Comparison of ENCODE assay signal across 17 cellular contexts in the genomic region with DNA sequence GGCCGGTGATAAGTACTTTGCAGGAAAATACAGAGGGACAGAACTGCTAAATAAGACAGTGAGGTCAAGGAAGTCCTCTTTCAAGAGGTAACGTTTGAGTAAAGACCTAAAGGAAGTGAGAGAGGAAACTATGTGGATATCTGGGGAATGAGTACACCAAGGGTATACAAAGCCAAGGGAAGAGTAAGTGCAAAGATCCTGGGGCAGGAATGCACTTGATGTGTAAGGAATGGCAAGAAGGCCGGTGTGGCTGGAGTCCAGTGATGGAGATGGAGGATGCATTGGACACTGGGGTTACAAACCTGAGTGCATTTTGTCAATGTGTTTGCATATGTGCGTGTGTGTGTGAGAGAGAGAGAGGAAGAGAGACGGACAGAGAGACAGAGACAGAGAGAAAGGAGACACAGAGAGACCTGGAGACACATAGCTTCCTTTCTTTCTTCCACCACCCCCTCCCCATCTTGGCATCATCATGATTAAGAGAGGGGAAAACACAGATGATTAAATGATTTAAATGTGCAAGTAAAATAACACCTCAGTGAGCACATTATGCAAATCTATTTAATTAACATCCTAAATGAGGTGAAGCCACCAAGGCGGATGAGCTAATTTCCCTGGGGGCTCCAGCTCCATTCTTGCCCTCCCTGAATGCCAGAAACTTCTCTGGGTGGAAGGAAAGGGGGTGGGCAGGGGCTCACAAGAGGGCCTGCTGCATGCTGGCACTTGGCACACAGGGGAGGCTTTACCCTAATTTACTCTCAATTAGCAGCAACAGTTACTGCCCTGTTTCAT. TPM values are rescaled to one million over a fixed set of nuclear protein-coding genes. Genes with fewer than 3 reads are reported as not detected.
DNase-seq lines count a peak whose midpoint lies in the region; ATAC-seq and TF ChIP-seq lines count a peak whose summit lies in the region.
"Had no signal": no experiment of that assay in that cellular context is flagged by ENCODE, and none has a peak within 500 bp of the region (broad histone marks: within the 10 kb centered on the region; RNA-seq: fewer than 3 reads in every experiment).

No MANE protein-coding gene starts in this region.

- peak overlapping the region; percentile 94 to 96 (median 95) for H3K27ac Mint-ChIP-seq in CD14-positive monocyte
- peak overlapping the region; percentile 16 for H3K27ac Mint-ChIP-seq in dendritic cell treated with granulocyte-macrophage colony-stimulating factor and Interleukin-4, amounts not matched to agents 40 ng/mL and 50 ng/mL, for 4 days
- H3K27ac Mint-ChIP-seq in stimulated activated naive CD8-positive, alpha-beta T cell treated with anti-CD3 and anti-CD28 coated beads, Interleukin-15, amount 100 ng/mL, for 72 hours, result no peak overlapping the region
- H3K27ac Mint-ChIP-seq: activated CD4-positive, alpha-beta T cell treated with anti-CD3 and anti-CD28 coated beads for 36 hours; activated CD8-positive, alpha-beta memory T cell treated with anti-CD3 and anti-CD28 coated beads, Interleukin-2, amount 10 ng/mL, durations not matched to agents 7 days and 5 days; activated T-helper 2 cell treated with anti-CD3 and anti-CD28 coated beads, Interferon-gamma antibody, Interleukin-2, Interleukin-4, amounts not matched to agents 10 μg/mL and 5 μg/mL and 100 μg/mL, durations not matched to agents 14 hours and 24 hours and 36 hours had no signal

- peak overlapping the region; percentile 66 for H3K27ac ChIP-seq in HL-60 (replicated peaks)
- H3K27ac ChIP-seq: parathyroid adenoma had no signal

- H3K4me3 Mint-ChIP-seq in CD14-positive monocyte, result peak overlapping the region in 1 of 2 donors; percentile 17
- H3K4me3 Mint-ChIP-seq in dendritic cell treated with granulocyte-macrophage colony-stimulating factor and Interleukin-4, amounts not matched to agents 40 ng/mL and 50 ng/mL, for 4 days, result no peak overlapping the region
- no peak overlapping the region for H3K4me3 Mint-ChIP-seq in stimulated activated naive CD8-positive, alpha-beta T cell treated with anti-CD3 and anti-CD28 coated beads, Interleukin-15, amount 100 ng/mL, for 72 hours
- H3K4me3 Mint-ChIP-seq: activated CD4-positive, alpha-beta T cell treated with anti-CD3 and anti-CD28 coated beads for 36 hours; activated CD8-positive, alpha-beta memory T cell treated with anti-CD3 and anti-CD28 coated beads, Interleukin-2, amount 10 ng/mL, durations not matched to agents 7 days and 5 days had no signal

- intact Hi-C loops in CD14-positive monocyte (cut with micrococcal nuclease), result no loop called here
- intact Hi-C loops in dendritic cell treated with granulocyte-macrophage colony-stimulating factor and Interleukin-4, amounts not matched to agents 40 ng/mL and 50 ng/mL, for 4 days (cut with micrococcal nuclease), result no loop called here

- H3K4me1 Mint-ChIP-seq in CD14-positive monocyte, result peaks cover 53% of the 10 kb centered on the region
- H3K4me1 Mint-ChIP-seq in dendritic cell treated with granulocyte-macrophage colony-stimulating factor and Interleukin-4, amounts not matched to agents 40 ng/mL and 50 ng/mL, for 4 days (ENCODE audit: low read depth), result peaks cover 79% of the 10 kb centered on the region
- no peaks in the 10 kb centered on the region for H3K4me1 Mint-ChIP-seq in stimulated activated naive CD8-positive, alpha-beta T cell treated with anti-CD3 and anti-CD28 coated beads, Interleukin-15, amount 100 ng/mL, for 72 hours
- H3K4me1 Mint-ChIP-seq: activated CD4-positive, alpha-beta T cell treated with anti-CD3 and anti-CD28 coated beads for 36 hours; activated CD8-positive, alpha-beta memory T cell treated with anti-CD3 and anti-CD28 coated beads, Interleukin-2, amount 10 ng/mL, durations not matched to agents 7 days and 5 days had no signal

- peaks cover 3 to 9% (median 3%) of the 10 kb centered on the region in 3 donors for H3K27me3 Mint-ChIP-seq in CD14-positive monocyte (ENCODE audit: low read depth in 3 of 3)
- peaks cover 5% of the 10 kb centered on the region for H3K27me3 Mint-ChIP-seq in dendritic cell treated with granulocyte-macrophage colony-stimulating factor and Interleukin-4, amounts not matched to agents 40 ng/mL and 50 ng/mL, for 4 days
- H3K27me3 Mint-ChIP-seq in stimulated activated naive CD8-positive, alpha-beta T cell treated with anti-CD3 and anti-CD28 coated beads, Interleukin-15, amount 100 ng/mL, for 72 hours, result peaks cover 15% of the 10 kb centered on the region
- H3K27me3 Mint-ChIP-seq: activated CD8-positive, alpha-beta memory T cell treated with anti-CD3 and anti-CD28 coated beads, Interleukin-2, amount 10 ng/mL, durations not matched to agents 7 days and 5 days had no signal

- peaks cover 0 to 3% of the 10 kb centered on the region in 2 donors for H3K36me3 Mint-ChIP-seq in CD14-positive monocyte
- no peaks in the 10 kb centered on the region for H3K36me3 Mint-ChIP-seq in dendritic cell treated with granulocyte-macrophage colony-stimulating factor and Interleukin-4, amounts not matched to agents 40 ng/mL and 50 ng/mL, for 4 days (ENCODE audit: low read depth)
- H3K36me3 Mint-ChIP-seq: activated CD8-positive, alpha-beta memory T cell treated with anti-CD3 and anti-CD28 coated beads, Interleukin-2, amount 10 ng/mL, durations not matched to agents 7 days and 5 days had no signal

- TF ChIP-seq CTCF in CD14-positive monocyte (IDR thresholded peaks at IDR 0.05), result no peak
- no peak for TF ChIP-seq CTCF in HL-60 (IDR thresholded peaks at IDR 0.05; ENCODE audit: insufficient read depth, low read length)

- no peaks in the 10 kb centered on the region for H3K27me3 ChIP-seq in HL-60 (ENCODE audit: insufficient read depth, poor library complexity, severe bottlenecking)
- H3K27me3 ChIP-seq: Peyer's patch had no signal

- H3K9me3 Mint-ChIP-seq in CD14-positive monocyte, result peaks cover 0 to 6% (median 1%) of the 10 kb centered on the region in 7 donors
- peaks cover 6% of the 10 kb centered on the region for H3K9me3 Mint-ChIP-seq in dendritic cell treated with granulocyte-macrophage colony-stimulating factor and Interleukin-4, amounts not matched to agents 40 ng/mL and 50 ng/mL, for 4 days
- peaks cover 6 to 8% of the 10 kb centered on the region in 2 donors for H3K9me3 Mint-ChIP-seq in stimulated activated naive CD8-positive, alpha-beta T cell treated with anti-CD3 and anti-CD28 coated beads, Interleukin-15, amount 100 ng/mL, for 72 hours

- no peak overlapping the region for H3K4me3 ChIP-seq in HL-60 (replicated peaks; ENCODE audit: insufficient read depth, low read length)
- H3K4me3 ChIP-seq: Peyer's patch had no signal

- DNase-seq in CD14-positive monocyte (ENCODE audit: low spot score), result no peak
- DNase-seq in HL-60 (ENCODE audit: low read depth in 1 of 2, low spot score in 1 of 2), result peak in 1 of 2 experiments; percentile 20
- peak; percentile 24 for DNase-seq in mesenteric fat pad (ENCODE audit: low spot score)
- no peak for DNase-seq in stimulated activated naive CD8-positive, alpha-beta T cell treated with anti-CD3 and anti-CD28 coated beads, Interleukin-15, amount 100 ng/mL, for 72 hours
- DNase-seq in NCI-H2196 (lab: John Stamatoyannopoulos, UW; ENCODE audit: unreplicated experiment), result no peak
- DNase-seq: activated CD4-positive, alpha-beta T cell treated with anti-CD3 and anti-CD28 coated beads for 36 hours; activated CD8-positive, alpha-beta memory T cell treated with anti-CD3 and anti-CD28 coated beads, Interleukin-2, amount 10 ng/mL, durations not matched to agents 7 days and 5 days; amygdala; NCI-H146; SK-N-SH; stimulated activated CD4-positive, alpha-beta T cell treated with anti-CD3 and anti-CD28 coated beads, Interleukin-2, amount 100 ng/mL, for 48 hours had no signal

- ATAC-seq in GM18520 (IDR thresholded peaks at IDR 0.05; ENCODE audit: unreplicated experiment) (no peak), HG03469 (IDR thresholded peaks at IDR 0.05; ENCODE audit: unreplicated experiment) (no peak)
- no peak for ATAC-seq in stimulated activated naive CD8-positive, alpha-beta T cell treated with anti-CD3 and anti-CD28 coated beads, Interleukin-15, amount 100 ng/mL, for 72 hours
- ATAC-seq: activated CD4-positive, alpha-beta T cell treated with anti-CD3 and anti-CD28 coated beads for 36 hours; activated CD8-positive, alpha-beta memory T cell treated with anti-CD3 and anti-CD28 coated beads, Interleukin-2, amount 10 ng/mL, durations not matched to agents 7 days and 5 days had no signal

RNA-seq across cellular contexts. Expression of a gene that starts 32.3 kb away (rescaled TPM):
- polyA plus RNA-seq in CD14-positive monocyte, result 1 to 10 TPM in 1 of 2 donors, under 1 TPM in 1; 0.47 to 1.6 TPM
- total RNA-seq in mesenteric fat pad, result 131 TPM
- total RNA-seq: activated T-helper 2 cell treated with anti-CD3 and anti-CD28 coated beads, Interferon-gamma antibody, Interleukin-2, Interleukin-4, amounts not matched to agents 10 μg/mL and 5 μg/mL and 100 μg/mL, durations not matched to agents 14 hours and 24 hours and 36 hours had no signal

Comparison
In these comparisons a context has a peak if more than half of its experiments do, and no peak if none do; other contexts are left out.
1. H3K27ac Mint-ChIP-seq: peak in CD14-positive monocyte (7 of 7) and dendritic cell treated with granulocyte-macrophage colony-stimulating factor and Interleukin-4, amounts not matched to agents 40 ng/mL and 50 ng/mL, for 4 days (single experiment); none in stimulated activated naive CD8-positive, alpha-beta T cell treated with anti-CD3 and anti-CD28 coated beads, Interleukin-15, amount 100 ng/mL, for 72 hours (0 of 2).